Comparison of ENCODE assay signal across 1 cellular context in genomic region chr13:32080328-32080744, GRCh38.
TF ChIP-seq lines count a peak whose summit lies in the region.

No MANE protein-coding gene starts in this region.

TF ChIP-seq in HepG2, 621 proteins besides CTCF, POLR2A, EP300 and RAD21 (continued from another document and continues in another):
- peak; percentile 55; the same call in 1 of the 2 replicates for TF ChIP-seq HOMEZ (CRISPR knock-in tag; IDR thresholded peaks at IDR 0.05; ENCODE audit: low read depth)
- TF ChIP-seq ISX (CRISPR knock-in tag; conservative IDR thresholded peaks at IDR 0.05) = no peak
- peak; percentile 90 for TF ChIP-seq GATAD2A (CRISPR knock-in tag; IDR thresholded peaks at IDR 0.05)
- TF ChIP-seq ZFY (CRISPR knock-in tag; IDR thresholded peaks at IDR 0.05) = no peak
- TF ChIP-seq MYPOP (CRISPR knock-in tag; IDR thresholded peaks at IDR 0.05) = no peak
- TF ChIP-seq TFAP4 (IDR thresholded peaks at IDR 0.05; ENCODE audit: borderline replicate concordance, low read depth) = peak; percentile 15; the same call in 1 of the 2 replicates
- no peak for TF ChIP-seq ZBTB42 (CRISPR knock-in tag; IDR thresholded peaks at IDR 0.05)
- TF ChIP-seq ZNF225 (CRISPR knock-in tag; IDR thresholded peaks at IDR 0.05) = no peak
- TF ChIP-seq PAWR (CRISPR knock-in tag; IDR thresholded peaks at IDR 0.05; ENCODE audit: borderline replicate concordance) = no peak
- no peak for TF ChIP-seq CBX1 (IDR thresholded peaks at IDR 0.05; ENCODE audit: low read depth)
- TF ChIP-seq FOXO4 (CRISPR knock-in tag; conservative IDR thresholded peaks at IDR 0.05) = no peak
- TF ChIP-seq ZSCAN12 (CRISPR knock-in tag; IDR thresholded peaks at IDR 0.05) = no peak
- no peak for TF ChIP-seq ZNF547 (CRISPR knock-in tag; IDR thresholded peaks at IDR 0.05)
- no peak for TF ChIP-seq BATF2 (CRISPR knock-in tag; IDR thresholded peaks at IDR 0.05)
- TF ChIP-seq ZNF878 (CRISPR knock-in tag; IDR thresholded peaks at IDR 0.05) = no peak
- no peak for TF ChIP-seq ONECUT2 (CRISPR knock-in tag; IDR thresholded peaks at IDR 0.05)
- TF ChIP-seq PITX1 (CRISPR knock-in tag; IDR thresholded peaks at IDR 0.05) = 0 out of 2 replicates have a peak, but pooled peaks have one; percentile 21
- no peak for TF ChIP-seq ATM (IDR thresholded peaks at IDR 0.05; ENCODE audit: borderline replicate concordance)
- TF ChIP-seq ZNF329 (CRISPR knock-in tag; IDR thresholded peaks at IDR 0.05; ENCODE audit: low read depth) = no peak
- TF ChIP-seq DZIP1 (CRISPR knock-in tag; IDR thresholded peaks at IDR 0.05) = no peak
- TF ChIP-seq SUZ12 (IDR thresholded peaks at IDR 0.05; ENCODE audit: low read depth, low read length) = no peak
- no peak for TF ChIP-seq HIVEP1 (CRISPR knock-in tag; IDR thresholded peaks at IDR 0.05)
- TF ChIP-seq BRCA1 (CRISPR knock-in tag; IDR thresholded peaks at IDR 0.05) = 0 out of 2 replicates have a peak, but pooled peaks have one; percentile 40
- no peak for TF ChIP-seq ZFAT (CRISPR knock-in tag; conservative IDR thresholded peaks at IDR 0.05)
- TF ChIP-seq TRIM22 (IDR thresholded peaks at IDR 0.05) = no peak
- TF ChIP-seq FOXP4 (CRISPR knock-in tag; IDR thresholded peaks at IDR 0.05) = peak; percentile 87
- TF ChIP-seq HMGXB4 (CRISPR knock-in tag; IDR thresholded peaks at IDR 0.05; ENCODE audit: borderline replicate concordance in 1 of 2, low read depth in 1 of 2) = no peak
- TF ChIP-seq AFF4 (CRISPR knock-in tag; IDR thresholded peaks at IDR 0.05) = no peak
- no peak for TF ChIP-seq HCFC1 (IDR thresholded peaks at IDR 0.05; ENCODE audit: low read depth, low read length)
- no peak for TF ChIP-seq ATAD3A (CRISPR knock-in tag; IDR thresholded peaks at IDR 0.05)
- no peak for TF ChIP-seq ZIK1 (CRISPR knock-in tag; IDR thresholded peaks at IDR 0.05; ENCODE audit: borderline replicate concordance, low read depth)
- TF ChIP-seq POGK (CRISPR knock-in tag; conservative IDR thresholded peaks at IDR 0.05) = no peak
- TF ChIP-seq ZBTB49 (CRISPR knock-in tag; IDR thresholded peaks at IDR 0.05; ENCODE audit: borderline replicate concordance) = no peak
- TF ChIP-seq SNRNP70 (IDR thresholded peaks at IDR 0.05; ENCODE audit: low read depth, low read length) = no peak
- TF ChIP-seq ZNF782 (CRISPR knock-in tag; IDR thresholded peaks at IDR 0.05; ENCODE audit: borderline replicate concordance) = no peak
